Comparison of ENCODE assay signal across 1 cellular context in the genomic region with DNA sequence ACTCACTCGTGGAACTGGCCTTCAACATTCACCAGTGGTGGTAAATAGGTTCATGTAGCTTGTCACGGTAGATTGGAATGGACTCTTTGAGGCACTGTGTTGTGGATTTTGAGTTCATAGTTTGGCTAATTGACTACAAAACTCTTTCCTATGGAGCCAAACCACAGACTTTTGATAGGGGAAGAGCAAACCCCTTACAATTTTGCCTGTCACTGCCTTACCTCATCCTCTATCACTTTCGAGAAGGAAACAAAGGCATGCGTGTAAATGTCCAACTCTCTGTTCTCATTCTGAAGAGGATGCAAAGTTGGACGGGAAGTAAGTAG.
TF ChIP-seq lines count a peak whose summit lies in the region.

No MANE protein-coding gene starts in this region.

TF ChIP-seq in IMR-90, 13 proteins besides CTCF, POLR2A, EP300 and RAD21 (continued from another document):
- TF ChIP-seq, protein P1, sequence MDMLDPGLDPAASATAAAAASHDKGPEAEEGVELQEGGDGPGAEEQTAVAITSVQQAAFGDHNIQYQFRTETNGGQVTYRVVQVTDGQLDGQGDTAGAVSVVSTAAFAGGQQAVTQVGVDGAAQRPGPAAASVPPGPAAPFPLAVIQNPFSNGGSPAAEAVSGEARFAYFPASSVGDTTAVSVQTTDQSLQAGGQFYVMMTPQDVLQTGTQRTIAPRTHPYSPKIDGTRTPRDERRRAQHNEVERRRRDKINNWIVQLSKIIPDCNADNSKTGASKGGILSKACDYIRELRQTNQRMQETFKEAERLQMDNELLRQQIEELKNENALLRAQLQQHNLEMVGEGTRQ (IDR thresholded peaks at IDR 0.05; ENCODE audit: low read depth, low read length) = no peak
